Comparison of ENCODE assay signal across 8 cellular contexts in the genomic region with DNA sequence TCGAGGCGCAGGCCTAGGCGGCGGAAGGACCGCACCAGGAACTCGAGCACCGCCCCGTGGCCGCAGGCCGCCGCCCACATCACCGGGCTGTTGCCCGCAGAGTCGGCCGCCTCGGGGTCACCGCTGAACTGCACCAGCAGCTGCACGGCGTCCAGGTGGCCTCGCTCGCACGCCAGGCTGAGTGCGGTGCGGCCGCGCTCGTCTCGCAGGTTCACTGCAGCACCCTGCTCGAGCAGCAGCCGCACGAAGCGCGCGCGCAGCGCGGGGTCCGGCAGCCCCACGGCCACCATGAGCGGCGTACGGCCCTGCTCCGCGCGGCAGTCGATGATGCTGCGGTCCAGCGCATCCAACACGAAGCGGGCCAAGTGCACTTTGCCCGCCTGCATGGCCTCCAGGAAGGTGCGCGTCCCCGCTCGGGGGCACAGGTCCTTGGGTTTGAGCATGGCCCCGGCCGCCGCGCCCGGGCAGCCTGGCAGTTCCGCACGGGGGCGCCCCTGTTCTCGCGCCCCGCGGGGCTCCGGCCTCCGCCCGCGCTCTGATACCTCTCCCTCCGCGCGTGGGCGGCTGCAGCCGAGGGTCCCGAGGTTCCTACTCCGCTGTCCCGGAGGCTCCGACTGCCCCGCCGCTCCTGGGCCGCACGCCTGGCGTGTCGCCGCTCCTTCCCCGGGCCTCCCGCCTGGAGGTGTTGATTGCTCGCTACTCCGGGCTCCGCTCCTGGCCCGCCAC. TPM values are rescaled to one million over a fixed set of nuclear protein-coding genes. Genes with fewer than 3 reads are reported as not detected.
DNase-seq lines count a peak whose midpoint lies in the region; ATAC-seq and TF ChIP-seq lines count a peak whose summit lies in the region.

No MANE protein-coding gene starts in this region.

- H3K27ac ChIP-seq in OCI-LY3 (ENCODE audit: low read length) (no peak overlapping the region), prostate gland (no peak overlapping the region)

- H3K27me3 ChIP-seq in OCI-LY3 (ENCODE audit: low read depth, low read length) (peaks cover 17% of the 10 kb centered on the region), prostate gland (replicated peaks; ENCODE audit: insufficient read depth) (peaks cover 12% of the 10 kb centered on the region)

- TF ChIP-seq CTCF in GM20000 (IDR thresholded peaks at IDR 0.05; ENCODE audit: extremely low read depth, missing control alignments), result peak; percentile 39
- no peak for TF ChIP-seq CTCF in OCI-LY3 (IDR thresholded peaks at IDR 0.05; ENCODE audit: low read depth, low read length)
- TF ChIP-seq CTCF in glutamatergic neuron (IDR thresholded peaks at IDR 0.05; ENCODE audit: partially characterized antibody, unreplicated experiment), result peak; percentile 40
- peak in 1 of 4 experiments; percentile 31 for TF ChIP-seq CTCF in prostate gland (IDR thresholded peaks at IDR 0.05)

- H4K20me1 ChIP-seq in OCI-LY3 (ENCODE audit: insufficient read depth, low read length), result no peaks in the 10 kb centered on the region

- H3K4me1 ChIP-seq in OCI-LY3 (ENCODE audit: low read length), result peaks cover 34% of the 10 kb centered on the region
- no peaks in the 10 kb centered on the region for H3K4me1 ChIP-seq in prostate gland (replicated peaks)

- DNase-seq in AG08396 (ENCODE audit: low spot score) (peak; percentile 58), GM20000 (ENCODE audit: low spot score) (peak; percentile 87), glutamatergic neuron (peak; percentile 79), prostate gland (ENCODE audit: low spot score) (no peak), midbrain (lab: John Stamatoyannopoulos, UW) (no peak)
- DNase-seq in activated T-helper 2 cell treated with anti-CD3 and anti-CD28 coated beads, Interferon-gamma antibody, Interleukin-2, Interleukin-4, amounts not matched to agents 10 μg/mL and 5 μg/mL and 100 μg/mL, durations not matched to agents 14 hours and 24 hours and 36 hours (ENCODE audit: low spot score), result peak; percentile 48

- ATAC-seq in HG02884 (IDR thresholded peaks at IDR 0.05; ENCODE audit: unreplicated experiment), result no peak

- peak overlapping the region; percentile 60 for H3K4me3 Mint-ChIP-seq in activated T-helper 2 cell treated with anti-CD3 and anti-CD28 coated beads, Interferon-gamma antibody, Interleukin-2, Interleukin-4, amounts not matched to agents 10 μg/mL and 5 μg/mL and 100 μg/mL, durations not matched to agents 14 hours and 24 hours and 36 hours (ENCODE audit: low read depth)
- no peak overlapping the region for H3K4me3 Mint-ChIP-seq in glutamatergic neuron (ENCODE audit: unreplicated experiment)

- H3K36me3 ChIP-seq in OCI-LY3 (replicated peaks; ENCODE audit: low read depth, low read length) (no peaks in the 10 kb centered on the region), prostate gland (no peaks in the 10 kb centered on the region)

- no peaks in the 10 kb centered on the region for H3K9me3 ChIP-seq in OCI-LY3 (ENCODE audit: insufficient read depth, low read length)
- no peaks in the 10 kb centered on the region for H3K9me3 ChIP-seq in prostate gland

- peak overlapping the region; percentile 42 for H3K4me3 ChIP-seq in OCI-LY3 (ENCODE audit: low read length)
- peak overlapping the region; percentile 19 to 25 for H3K4me3 ChIP-seq in prostate gland

- H3K79me2 ChIP-seq in OCI-LY3 (ENCODE audit: low read length), result no peaks in the 10 kb centered on the region

- H3K27ac Mint-ChIP-seq in activated T-helper 2 cell treated with anti-CD3 and anti-CD28 coated beads, Interferon-gamma antibody, Interleukin-2, Interleukin-4, amounts not matched to agents 10 μg/mL and 5 μg/mL and 100 μg/mL, durations not matched to agents 14 hours and 24 hours and 36 hours, result no peak overlapping the region
- H3K27ac Mint-ChIP-seq in glutamatergic neuron (ENCODE audit: unreplicated experiment), result no peak overlapping the region

- intact Hi-C loops in activated T-helper 2 cell treated with anti-CD3 and anti-CD28 coated beads, Interferon-gamma antibody, Interleukin-2, Interleukin-4, amounts not matched to agents 10 μg/mL and 5 μg/mL and 100 μg/mL, durations not matched to agents 14 hours and 24 hours and 36 hours (cut with micrococcal nuclease), result no loop called here
- intact Hi-C loops in prostate gland (cut with DNase I), result loop anchor here (10.0 kb wide), 1 partner anchor 82 kb away; no protein-coding TSS in a partner anchor

- H3K9me3 Mint-ChIP-seq in activated T-helper 2 cell treated with anti-CD3 and anti-CD28 coated beads, Interferon-gamma antibody, Interleukin-2, Interleukin-4, amounts not matched to agents 10 μg/mL and 5 μg/mL and 100 μg/mL, durations not matched to agents 14 hours and 24 hours and 36 hours, result no peaks in the 10 kb centered on the region
- no peaks in the 10 kb centered on the region for H3K9me3 Mint-ChIP-seq in glutamatergic neuron (ENCODE audit: unreplicated experiment)

- peaks cover 4% of the 10 kb centered on the region for H3K4me1 Mint-ChIP-seq in activated T-helper 2 cell treated with anti-CD3 and anti-CD28 coated beads, Interferon-gamma antibody, Interleukin-2, Interleukin-4, amounts not matched to agents 10 μg/mL and 5 μg/mL and 100 μg/mL, durations not matched to agents 14 hours and 24 hours and 36 hours (ENCODE audit: low read depth)
- H3K4me1 Mint-ChIP-seq in glutamatergic neuron (ENCODE audit: low read depth, unreplicated experiment), result no peaks in the 10 kb centered on the region

- H3K9ac ChIP-seq in OCI-LY3 (ENCODE audit: low read length), result no peak overlapping the region

- H2AFZ ChIP-seq in OCI-LY3 (ENCODE audit: low read depth, low read length), result no peak overlapping the region

- H3K27me3 Mint-ChIP-seq in activated T-helper 2 cell treated with anti-CD3 and anti-CD28 coated beads, Interferon-gamma antibody, Interleukin-2, Interleukin-4, amounts not matched to agents 10 μg/mL and 5 μg/mL and 100 μg/mL, durations not matched to agents 14 hours and 24 hours and 36 hours (ENCODE audit: low read depth), result peaks cover 40% of the 10 kb centered on the region
- peaks cover 22% of the 10 kb centered on the region for H3K27me3 Mint-ChIP-seq in glutamatergic neuron (ENCODE audit: unreplicated experiment)

- under 1% methylated on average over 37 of the region's 93 CpGs for WGBS in prostate gland

- TF ChIP-seq POLR2A in prostate gland (IDR thresholded peaks at IDR 0.05), result no peak

- peaks cover 4% of the 10 kb centered on the region for H3K36me3 Mint-ChIP-seq in activated T-helper 2 cell treated with anti-CD3 and anti-CD28 coated beads, Interferon-gamma antibody, Interleukin-2, Interleukin-4, amounts not matched to agents 10 μg/mL and 5 μg/mL and 100 μg/mL, durations not matched to agents 14 hours and 24 hours and 36 hours (ENCODE audit: low read depth)
- H3K36me3 Mint-ChIP-seq in glutamatergic neuron (ENCODE audit: unreplicated experiment), result no peaks in the 10 kb centered on the region

- 0 out of 2 replicates have a peak overlapping the region, but pooled peaks have one; percentile 7 for H3K4me2 ChIP-seq in OCI-LY3 (ENCODE audit: low read length)

RNA-seq across cellular contexts. Expression of a gene that starts 0.6 kb away (rescaled TPM):
- 0.41 and 0.48 TPM in 2 replicates for total RNA-seq in activated T-helper 2 cell treated with anti-CD3 and anti-CD28 coated beads, Interferon-gamma antibody, Interleukin-2, Interleukin-4, amounts not matched to agents 10 μg/mL and 5 μg/mL and 100 μg/mL, durations not matched to agents 14 hours and 24 hours and 36 hours
- total RNA-seq in glutamatergic neuron (ENCODE audit: unreplicated experiment) (not detected), prostate gland (1 to 10 TPM in 1 of 2 donors, not detected in 1; 2.7 TPM)

RNA-seq across cellular contexts. Expression of a gene that starts 25.4 kb away (rescaled TPM):
- 96.3 and 98.9 TPM in 2 replicates for total RNA-seq in activated T-helper 2 cell treated with anti-CD3 and anti-CD28 coated beads, Interferon-gamma antibody, Interleukin-2, Interleukin-4, amounts not matched to agents 10 μg/mL and 5 μg/mL and 100 μg/mL, durations not matched to agents 14 hours and 24 hours and 36 hours
- 2.6 TPM for total RNA-seq in glutamatergic neuron (ENCODE audit: unreplicated experiment)
- total RNA-seq in prostate gland, result 10 to 100 TPM in 1 of 2 donors, 1 to 10 TPM in 1; 1.5 to 13.0 TPM

RNA-seq across cellular contexts. Expression of a gene that starts 41.2 kb away (rescaled TPM):
- 16.7 and 17.9 TPM in 2 replicates for total RNA-seq in activated T-helper 2 cell treated with anti-CD3 and anti-CD28 coated beads, Interferon-gamma antibody, Interleukin-2, Interleukin-4, amounts not matched to agents 10 μg/mL and 5 μg/mL and 100 μg/mL, durations not matched to agents 14 hours and 24 hours and 36 hours
- total RNA-seq in glutamatergic neuron (ENCODE audit: unreplicated experiment) (15.9 TPM), prostate gland (10 to 100 TPM; 18.7 to 24.3 TPM)

RNA-seq across cellular contexts. Expression of a gene that starts 43.4 kb away (rescaled TPM):
- 0.27 and 0.78 TPM in 2 replicates for total RNA-seq in activated T-helper 2 cell treated with anti-CD3 and anti-CD28 coated beads, Interferon-gamma antibody, Interleukin-2, Interleukin-4, amounts not matched to agents 10 μg/mL and 5 μg/mL and 100 μg/mL, durations not matched to agents 14 hours and 24 hours and 36 hours
- total RNA-seq in glutamatergic neuron (ENCODE audit: unreplicated experiment) (not detected), prostate gland (100 to 1,000 TPM in 1 of 2 donors, 10 to 100 TPM in 1; 13.8 to 190 TPM)

RNA-seq across cellular contexts. Expression of a gene that starts 58.4 kb away (rescaled TPM):
- 0.34 and 0.41 TPM in 2 replicates for total RNA-seq in activated T-helper 2 cell treated with anti-CD3 and anti-CD28 coated beads, Interferon-gamma antibody, Interleukin-2, Interleukin-4, amounts not matched to agents 10 μg/mL and 5 μg/mL and 100 μg/mL, durations not matched to agents 14 hours and 24 hours and 36 hours
- 0.49 TPM for total RNA-seq in glutamatergic neuron (ENCODE audit: unreplicated experiment)
- 10 to 100 TPM in 1 of 2 donors, 1 to 10 TPM in 1; 9.0 to 29.7 TPM for total RNA-seq in prostate gland

Comparison
In these comparisons a context has a peak if more than half of its experiments do, and no peak if none do; other contexts are left out.
1. DNase-seq: peak in AG08396 (single experiment), GM20000 (single experiment), activated T-helper 2 cell treated with anti-CD3 and anti-CD28 coated beads, Interferon-gamma antibody, Interleukin-2, Interleukin-4, amounts not matched to agents 10 μg/mL and 5 μg/mL and 100 μg/mL, durations not matched to agents 14 hours and 24 hours and 36 hours (single experiment) and glutamatergic neuron (single experiment); none in prostate gland (single experiment) and midbrain (single experiment).